Comparison of ENCODE assay signal across 18 cellular contexts in the genomic region with DNA sequence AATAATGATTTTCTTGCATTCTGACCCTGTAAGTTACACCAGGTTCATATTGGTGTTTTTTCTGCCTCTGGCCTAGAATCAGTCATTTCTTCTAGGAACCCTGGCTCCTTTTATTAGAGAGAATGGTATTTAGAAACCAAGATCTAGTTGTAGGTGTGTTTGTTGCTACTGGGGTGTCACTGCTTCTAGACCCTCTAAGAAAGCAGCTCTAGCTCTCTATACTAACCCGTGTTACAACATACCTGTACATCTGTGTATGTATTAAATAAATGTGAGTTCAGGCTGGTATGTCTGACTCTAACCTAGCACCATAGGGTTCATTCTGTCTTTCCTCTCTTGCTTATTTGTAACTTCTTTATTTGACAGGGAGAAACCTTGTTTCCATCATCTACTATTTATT.
"Had no signal": no experiment of that assay in that cellular context is flagged by ENCODE, and none has a peak within 500 bp of the region (broad histone marks: within the 10 kb centered on the region; RNA-seq: fewer than 3 reads in every experiment).

No MANE protein-coding gene starts in this region.

- H3K27ac ChIP-seq: foreskin keratinocyte, left lung, ovary had no signal

- H3K27ac Mint-ChIP-seq: activated naive CD8-positive, alpha-beta T cell treated with anti-CD3 and anti-CD28 coated beads, Interleukin-2, amount 10 ng/mL, durations not matched to agents 7 days and 5 days had no signal

- H3K9me3 ChIP-seq: breast epithelium, esophagus squamous epithelium, left lung, ovary, thoracic aorta, uterus had no signal

- H3K27me3 ChIP-seq: breast epithelium, esophagus squamous epithelium, foreskin keratinocyte, heart right ventricle, left lung, ovary, uterus had no signal

- H3K4me1 ChIP-seq: foreskin keratinocyte, uterus had no signal

- ATAC-seq: foreskin keratinocyte, left lung had no signal

- H3K36me3 ChIP-seq: breast epithelium, esophagus squamous epithelium, ovary, thoracic aorta, uterus had no signal

- H3K4me3 Mint-ChIP-seq: activated naive CD8-positive, alpha-beta T cell treated with anti-CD3 and anti-CD28 coated beads, Interleukin-2, amount 10 ng/mL, durations not matched to agents 7 days and 5 days; neural crest cell; stimulated activated naive CD8-positive, alpha-beta T cell treated with anti-CD3 and anti-CD28 coated beads, Interleukin-15, Interleukin-2, amounts not matched to agents 100 ng/mL and 50 ng/mL, for 24 hours had no signal

- DNase-seq: activated CD4-positive, alpha-beta T cell treated with anti-CD3 and anti-CD28 coated beads for 1 hour; activated CD8-positive, alpha-beta memory T cell treated with anti-CD3 and anti-CD28 coated beads for 24 hours; activated gamma-delta T cell; activated naive CD8-positive, alpha-beta T cell treated with anti-CD3 and anti-CD28 coated beads, Interleukin-2, amount 10 ng/mL, durations not matched to agents 7 days and 5 days; aorta; esophagus squamous epithelium; foreskin keratinocyte; heart right ventricle; left lung; mesendoderm; ovary; stimulated activated CD4-positive, alpha-beta T cell treated with anti-CD3 and anti-CD28 coated beads, Interleukin-4, amount 100 ng/mL, for 1 hour; stimulated activated CD8-positive, alpha-beta memory T cell treated with anti-CD3 and anti-CD28 coated beads, Interleukin-4, amount 100 ng/mL, for 48 hours; uterus had no signal

- H3K9me3 Mint-ChIP-seq: stimulated activated naive CD8-positive, alpha-beta T cell treated with anti-CD3 and anti-CD28 coated beads, Interleukin-15, Interleukin-2, amounts not matched to agents 100 ng/mL and 50 ng/mL, for 24 hours had no signal

- H3K4me3 ChIP-seq: breast epithelium, esophagus squamous epithelium, heart right ventricle, left lung, ovary, thoracic aorta, uterus had no signal

- H3K27me3 Mint-ChIP-seq: activated naive CD8-positive, alpha-beta T cell treated with anti-CD3 and anti-CD28 coated beads, Interleukin-2, amount 10 ng/mL, durations not matched to agents 7 days and 5 days; stimulated activated naive CD8-positive, alpha-beta T cell treated with anti-CD3 and anti-CD28 coated beads, Interleukin-15, Interleukin-2, amounts not matched to agents 100 ng/mL and 50 ng/mL, for 24 hours had no signal
